ENCODE assay signal across 8 cellular contexts in the genomic region with DNA sequence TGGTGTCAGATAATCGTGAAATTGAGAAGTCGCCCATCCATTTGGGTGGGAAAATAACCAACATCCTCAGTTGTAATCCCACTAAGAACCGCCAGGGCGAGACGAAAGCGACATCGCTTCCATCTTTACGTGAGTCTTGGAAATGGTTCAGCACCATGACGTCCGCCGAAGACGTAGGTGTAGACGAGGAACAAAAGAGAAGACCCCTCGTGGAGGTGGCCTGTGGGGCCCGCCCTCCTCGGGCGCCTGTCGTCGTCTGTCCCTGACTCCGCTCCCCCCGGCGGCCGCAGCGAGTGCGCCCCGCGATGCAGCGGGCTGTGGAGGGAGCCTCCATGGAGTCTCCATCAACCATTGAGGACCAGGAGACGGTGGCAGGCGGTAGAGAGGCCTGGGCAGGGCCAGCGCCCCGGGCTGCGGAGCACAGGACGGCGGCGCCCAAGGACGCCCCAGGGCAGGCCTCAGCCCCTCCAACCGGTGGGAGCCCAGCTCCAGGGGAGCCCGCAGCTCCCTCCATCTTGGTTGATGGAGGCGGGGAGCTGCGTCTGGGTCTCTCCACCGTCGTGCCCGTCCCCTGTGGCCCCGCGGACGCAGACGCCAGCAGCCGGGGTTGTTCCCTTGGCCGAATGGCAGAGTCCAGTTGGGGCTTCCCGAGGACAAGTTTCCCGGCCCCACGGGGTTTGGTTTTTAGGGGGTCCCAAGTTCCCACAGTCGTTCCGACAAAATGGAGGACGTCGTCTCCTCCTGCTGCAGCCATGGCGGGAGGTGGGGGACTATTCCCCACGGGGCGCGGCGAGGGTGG. TPM values are rescaled to one million over a fixed set of nuclear protein-coding genes. Genes with fewer than 3 reads are reported as not detected.
DNase-seq lines count a peak whose midpoint lies in the region; ATAC-seq and TF ChIP-seq lines count a peak whose summit lies in the region.

No MANE protein-coding gene starts in this region.

- peak overlapping the region; percentile 91 for H3K27ac Mint-ChIP-seq in activated T-helper 1 cell treated with anti-CD3 and anti-CD28 coated beads, Interleukin-12 subunit alpha, Interleukin-12 subunit beta, Interleukin-2, Interleukin-4 antibody, amounts not matched to agents 30 ng/mL and 10 ng/mL and 1 ng/mL, durations not matched to agents 14 hours and 24 hours and 36 hours
- peak overlapping the region; percentile 86 to 97 (median 94) for H3K27ac Mint-ChIP-seq in naive thymus-derived CD8-positive, alpha-beta T cell
- H3K27ac Mint-ChIP-seq in stimulated activated effector memory CD8-positive, alpha-beta T cell treated with anti-CD3 and anti-CD28 coated beads, Interleukin-12 subunit alpha, Interleukin-12 subunit beta, amount 100 ng/mL, for 72 hours, result peak overlapping the region; percentile 87

- peak; percentile 74 for TF ChIP-seq CTCF in BE2C (IDR thresholded peaks at IDR 0.05; ENCODE audit: low read depth, low read length)
- TF ChIP-seq CTCF in OCI-LY1 (IDR thresholded peaks at IDR 0.05; ENCODE audit: low read length), result peak; percentile 70
- peak; percentile 65 for TF ChIP-seq CTCF in fibroblast of mammary gland (conservative IDR thresholded peaks at IDR 0.05; ENCODE audit: control insufficient read depth, insufficient read depth, low read depth, low read length)

- H3K79me2 ChIP-seq in OCI-LY1 (ENCODE audit: insufficient read depth, low read length), result peaks cover 20% of the 10 kb centered on the region

- peaks cover 25% of the 10 kb centered on the region for H3K4me1 Mint-ChIP-seq in activated T-helper 1 cell treated with anti-CD3 and anti-CD28 coated beads, Interleukin-12 subunit alpha, Interleukin-12 subunit beta, Interleukin-2, Interleukin-4 antibody, amounts not matched to agents 30 ng/mL and 10 ng/mL and 1 ng/mL, durations not matched to agents 14 hours and 24 hours and 36 hours (ENCODE audit: low read depth)
- H3K4me1 Mint-ChIP-seq in naive thymus-derived CD8-positive, alpha-beta T cell, result peaks cover 16 to 32% (median 26%) of the 10 kb centered on the region in 4 donors
- peaks cover 22% of the 10 kb centered on the region for H3K4me1 Mint-ChIP-seq in stimulated activated effector memory CD8-positive, alpha-beta T cell treated with anti-CD3 and anti-CD28 coated beads, Interleukin-12 subunit alpha, Interleukin-12 subunit beta, amount 100 ng/mL, for 72 hours

- H3K36me3 ChIP-seq in BE2C, result peaks cover 16% of the 10 kb centered on the region
- peaks cover 19% of the 10 kb centered on the region for H3K36me3 ChIP-seq in OCI-LY1 (ENCODE audit: insufficient read depth, low read length)

- no peaks in the 10 kb centered on the region for H4K20me1 ChIP-seq in OCI-LY1 (ENCODE audit: insufficient read depth, low read length)

- DNase-seq in BE2C, result peak; percentile 87
- DNase-seq in HK-2 (ENCODE audit: unreplicated experiment), result peak; percentile 70
- peak; percentile 66 for DNase-seq in activated T-helper 1 cell treated with anti-CD3 and anti-CD28 coated beads, Interleukin-12 subunit alpha, Interleukin-12 subunit beta, Interleukin-2, Interleukin-4 antibody, amounts not matched to agents 30 ng/mL and 10 ng/mL and 1 ng/mL, durations not matched to agents 14 hours and 24 hours and 36 hours (ENCODE audit: low spot score)
- peak; percentile 88 for DNase-seq in fibroblast of mammary gland (ENCODE audit: low read depth)
- peak; percentile 72 to 94 (median 90) for DNase-seq in naive thymus-derived CD8-positive, alpha-beta T cell
- peak; percentile 65 to 90 for DNase-seq in stimulated activated effector memory CD8-positive, alpha-beta T cell treated with anti-CD3 and anti-CD28 coated beads, Interleukin-12 subunit alpha, Interleukin-12 subunit beta, amount 100 ng/mL, for 72 hours (ENCODE audit: low spot score in 2 of 2)

- H3K9ac ChIP-seq in OCI-LY1 (ENCODE audit: low read length), result peak overlapping the region; percentile 96

- ATAC-seq in GM19324 (IDR thresholded peaks at IDR 0.05; ENCODE audit: low FRiP score, unreplicated experiment), result peak; percentile 19
- peak; percentile 39 to 61 for ATAC-seq in naive thymus-derived CD8-positive, alpha-beta T cell
- ATAC-seq in stimulated activated effector memory CD8-positive, alpha-beta T cell treated with anti-CD3 and anti-CD28 coated beads, Interleukin-12 subunit alpha, Interleukin-12 subunit beta, amount 100 ng/mL, for 72 hours, result peak; percentile 19

- no peaks in the 10 kb centered on the region for H3F3A ChIP-seq in OCI-LY1 (ENCODE audit: insufficient read depth, low read length)

- H3K9me2 ChIP-seq in OCI-LY1 (ENCODE audit: low read depth, low read length), result no peaks in the 10 kb centered on the region

- peaks cover 9% of the 10 kb centered on the region for H3K36me3 Mint-ChIP-seq in activated T-helper 1 cell treated with anti-CD3 and anti-CD28 coated beads, Interleukin-12 subunit alpha, Interleukin-12 subunit beta, Interleukin-2, Interleukin-4 antibody, amounts not matched to agents 30 ng/mL and 10 ng/mL and 1 ng/mL, durations not matched to agents 14 hours and 24 hours and 36 hours (ENCODE audit: low read depth)
- peaks cover 0 to 17% (median 0%) of the 10 kb centered on the region in 3 donors for H3K36me3 Mint-ChIP-seq in naive thymus-derived CD8-positive, alpha-beta T cell
- H3K36me3 Mint-ChIP-seq in stimulated activated effector memory CD8-positive, alpha-beta T cell treated with anti-CD3 and anti-CD28 coated beads, Interleukin-12 subunit alpha, Interleukin-12 subunit beta, amount 100 ng/mL, for 72 hours, result peaks cover 36% of the 10 kb centered on the region

- H3K9me3 ChIP-seq in BE2C (no peaks in the 10 kb centered on the region), OCI-LY1 (ENCODE audit: low read length) (no peaks in the 10 kb centered on the region)

- H3K27me3 Mint-ChIP-seq in activated T-helper 1 cell treated with anti-CD3 and anti-CD28 coated beads, Interleukin-12 subunit alpha, Interleukin-12 subunit beta, Interleukin-2, Interleukin-4 antibody, amounts not matched to agents 30 ng/mL and 10 ng/mL and 1 ng/mL, durations not matched to agents 14 hours and 24 hours and 36 hours (ENCODE audit: insufficient read depth), result peaks cover 15% of the 10 kb centered on the region
- H3K27me3 Mint-ChIP-seq in naive thymus-derived CD8-positive, alpha-beta T cell, result no peaks in the 10 kb centered on the region

- no peak overlapping the region for H2AFZ ChIP-seq in OCI-LY1 (ENCODE audit: low read length)

- intact Hi-C loops in activated T-helper 1 cell treated with anti-CD3 and anti-CD28 coated beads, Interleukin-12 subunit alpha, Interleukin-12 subunit beta, Interleukin-2, Interleukin-4 antibody, amounts not matched to agents 30 ng/mL and 10 ng/mL and 1 ng/mL, durations not matched to agents 14 hours and 24 hours and 36 hours (cut with micrococcal nuclease), result loop anchor here (1.0 to 10.0 kb wide), 6 partner anchors 174 to 1647 kb away; a partner anchor contains a TSS

- POLR2A ChIA-PET in naive thymus-derived CD8-positive, alpha-beta T cell (lab: Charles Lee), result interaction anchor here (0.5 to 1.4 kb wide), 5 partner anchors 16 to 175 kb away, joined by 3 to 19 read pairs (median 6); a partner anchor contains a TSS

- no peaks in the 10 kb centered on the region for H3K27me3 ChIP-seq in BE2C
- no peaks in the 10 kb centered on the region for H3K27me3 ChIP-seq in OCI-LY1 (ENCODE audit: insufficient read depth, low read length)

- H3K4me2 ChIP-seq in OCI-LY1 (ENCODE audit: low read length), result peak overlapping the region; percentile 94

- peak overlapping the region; percentile 78 for H3K27ac ChIP-seq in OCI-LY1 (ENCODE audit: low read depth, low read length, poor library complexity, severe bottlenecking)

- peaks cover 4% of the 10 kb centered on the region; the same call in 1 of the 2 replicates for H3K4me1 ChIP-seq in BE2C
- H3K4me1 ChIP-seq in OCI-LY1 (ENCODE audit: insufficient read depth, low read length, severe bottlenecking), result peaks cover 29% of the 10 kb centered on the region

- peak overlapping the region; percentile 83 for H3K4me3 Mint-ChIP-seq in activated T-helper 1 cell treated with anti-CD3 and anti-CD28 coated beads, Interleukin-12 subunit alpha, Interleukin-12 subunit beta, Interleukin-2, Interleukin-4 antibody, amounts not matched to agents 30 ng/mL and 10 ng/mL and 1 ng/mL, durations not matched to agents 14 hours and 24 hours and 36 hours
- H3K4me3 Mint-ChIP-seq in naive thymus-derived CD8-positive, alpha-beta T cell, result peak overlapping the region; percentile 81 to 99 (median 87)
- H3K4me3 Mint-ChIP-seq in stimulated activated effector memory CD8-positive, alpha-beta T cell treated with anti-CD3 and anti-CD28 coated beads, Interleukin-12 subunit alpha, Interleukin-12 subunit beta, amount 100 ng/mL, for 72 hours, result peak overlapping the region; percentile 95

- peak overlapping the region; percentile 83 for H3K4me3 ChIP-seq in BE2C (ENCODE audit: low read depth, low read length)
- peak overlapping the region; percentile 95 for H3K4me3 ChIP-seq in OCI-LY1 (ENCODE audit: low read depth, low read length, poor library complexity, severe bottlenecking)
- H3K4me3 ChIP-seq in fibroblast of mammary gland (ENCODE audit: control insufficient read depth, low read depth, low read length), result peak overlapping the region; percentile 52

- H3K9me3 Mint-ChIP-seq in activated T-helper 1 cell treated with anti-CD3 and anti-CD28 coated beads, Interleukin-12 subunit alpha, Interleukin-12 subunit beta, Interleukin-2, Interleukin-4 antibody, amounts not matched to agents 30 ng/mL and 10 ng/mL and 1 ng/mL, durations not matched to agents 14 hours and 24 hours and 36 hours, result no peaks in the 10 kb centered on the region
- H3K9me3 Mint-ChIP-seq in naive thymus-derived CD8-positive, alpha-beta T cell, result no peaks in the 10 kb centered on the region
- H3K9me3 Mint-ChIP-seq in stimulated activated effector memory CD8-positive, alpha-beta T cell treated with anti-CD3 and anti-CD28 coated beads, Interleukin-12 subunit alpha, Interleukin-12 subunit beta, amount 100 ng/mL, for 72 hours, result no peaks in the 10 kb centered on the region

RNA-seq across cellular contexts. Expression of a gene that starts 1.0 kb away (rescaled TPM):
- 31.6 TPM for polyA plus RNA-seq in BE2C (2012; ENCODE audit: insufficient read depth, insufficient read length, low read depth)
- 60.9 and 65.1 TPM in 2 replicates for total RNA-seq in activated T-helper 1 cell treated with anti-CD3 and anti-CD28 coated beads, Interleukin-12 subunit alpha, Interleukin-12 subunit beta, Interleukin-2, Interleukin-4 antibody, amounts not matched to agents 30 ng/mL and 10 ng/mL and 1 ng/mL, durations not matched to agents 14 hours and 24 hours and 36 hours
- total RNA-seq in naive thymus-derived CD8-positive, alpha-beta T cell, result 100 to 1,000 TPM; 131 to 133 TPM
- polyA plus RNA-seq in naive thymus-derived CD8-positive, alpha-beta T cell, result 10 to 100 TPM in 2 of 3 donors, 1 to 10 TPM in 1; 8.4 to 13.7 (median 13.5) TPM

Comparison
In these comparisons a context has a peak if more than half of its experiments do, and no peak if none do; other contexts are left out.
1. Peak in every context shown above with its lines: DNase-seq, ATAC-seq, H3K4me3 ChIP-seq and H3K27ac ChIP-seq.